34 cellular contexts compared by ENCODE assay signal in the genomic region with DNA sequence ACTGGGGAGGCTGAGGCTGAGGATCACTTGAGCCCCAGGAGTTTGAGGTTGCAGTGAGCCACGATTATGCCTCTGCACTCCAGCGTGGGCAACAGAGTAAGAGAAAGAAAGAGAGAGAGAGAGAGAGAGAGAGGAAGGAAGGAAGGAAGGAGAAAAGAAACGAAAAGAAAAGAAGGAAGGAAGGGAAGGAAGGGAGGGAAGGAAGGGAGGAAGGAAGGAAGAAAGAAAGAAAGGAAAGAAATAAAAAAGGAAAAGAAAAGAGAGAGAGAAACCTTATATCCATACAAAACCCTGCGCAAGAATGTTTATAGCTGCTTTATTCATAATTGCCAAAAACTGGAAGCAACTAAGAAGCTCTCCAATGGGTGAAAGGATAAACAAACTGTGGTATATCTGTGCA. TPM values are rescaled to one million over a fixed set of nuclear protein-coding genes. Genes with fewer than 3 reads are reported as not detected.
"Had no signal": no experiment of that assay in that cellular context is flagged by ENCODE, and none has a peak within 500 bp of the region (broad histone marks: within the 10 kb centered on the region; RNA-seq: fewer than 3 reads in every experiment).

No MANE protein-coding gene starts in this region.

- H3K36me3 ChIP-seq: ascending aorta, cardiac muscle cell had no signal

- H3K4me1 ChIP-seq: ascending aorta had no signal

- H3K4me3 ChIP-seq: ascending aorta, cardiac muscle cell had no signal

- H3K36me3 Mint-ChIP-seq: activated CD4-positive, alpha-beta memory T cell treated with anti-CD3 and anti-CD28 coated beads for 36 hours; activated naive CD4-positive, alpha-beta T cell treated with anti-CD3 and anti-CD28 coated beads, Interleukin-2, amount 10 ng/mL, durations not matched to agents 7 days and 5 days; activated naive CD4-positive, alpha-beta T cell treated with anti-CD3 and anti-CD28 coated beads, Interleukin-2, amount 50 U/mL, for 24 hours; activated naive CD8-positive, alpha-beta T cell; activated naive CD8-positive, alpha-beta T cell treated with anti-CD3 and anti-CD28 coated beads, Interleukin-2, amount 10 ng/mL, durations not matched to agents 7 days and 5 days; brain had no signal

- H3K4me3 Mint-ChIP-seq: activated B cell treated with CpG ODN at 0.5 μM for 24 hours; activated CD4-positive, alpha-beta memory T cell treated with anti-CD3 and anti-CD28 coated beads for 36 hours; activated CD4-positive, alpha-beta T cell treated with anti-CD3 and anti-CD28 coated beads, Interleukin-2, amount 10 ng/mL, durations not matched to agents 24 days and 14 days; activated CD8-positive, alpha-beta T cell treated with anti-CD3 and anti-CD28 coated beads for 36 hours; activated naive CD4-positive, alpha-beta T cell treated with anti-CD3 and anti-CD28 coated beads, Interleukin-2, amount 10 ng/mL, durations not matched to agents 7 days and 5 days; activated naive CD4-positive, alpha-beta T cell treated with anti-CD3 and anti-CD28 coated beads, Interleukin-2, amount 50 U/mL, for 24 hours; activated naive CD8-positive, alpha-beta T cell; activated naive CD8-positive, alpha-beta T cell treated with anti-CD3 and anti-CD28 coated beads, Interleukin-2, amount 10 ng/mL, durations not matched to agents 7 days and 5 days; activated naive CD8-positive, alpha-beta T cell treated with anti-CD3 and anti-CD28 coated beads, Interleukin-2, amount 50 U/mL, for 24 hours; activated T-cell treated with anti-CD3 and anti-CD28 coated beads, Interleukin-2, amount 50 U/mL, for 4 hours; activated T-cell treated with anti-CD3 and anti-CD28 coated beads, Interleukin-2, amount 50 U/mL, for 72 hours; activated T-helper 1 cell treated with anti-CD3 and anti-CD28 coated beads, Interleukin-12 subunit alpha, Interleukin-12 subunit beta, Interleukin-2, Interleukin-4 antibody, amounts not matched to agents 30 ng/mL and 10 ng/mL and 1 ng/mL, durations not matched to agents 14 hours and 24 hours and 36 hours; activated T-helper 17 cell treated with anti-CD3 and anti-CD28 coated beads, Interleukin-2, amount 50 U/mL, for 72 hours; brain; T-helper 1 cell treated with Interleukin-12 subunit alpha and Interleukin-12 subunit beta and Interleukin-4 antibody, amounts not matched to agents 30 μg/mL and 1 μg/mL, for 36 hours; T-helper 2 cell treated with Interferon-gamma antibody and Interleukin-4, amounts not matched to agents 5 μg/mL and 100 μg/mL, for 36 hours had no signal

- H3K9me3 Mint-ChIP-seq: activated B cell treated with CpG ODN at 0.5 μM for 24 hours; activated CD4-positive, alpha-beta memory T cell treated with anti-CD3 and anti-CD28 coated beads for 36 hours; activated CD4-positive, alpha-beta T cell treated with anti-CD3 and anti-CD28 coated beads, Interleukin-2, amount 10 ng/mL, durations not matched to agents 24 days and 14 days; activated CD8-positive, alpha-beta T cell treated with anti-CD3 and anti-CD28 coated beads for 36 hours; activated naive CD4-positive, alpha-beta T cell treated with anti-CD3 and anti-CD28 coated beads, Interleukin-2, amount 10 ng/mL, durations not matched to agents 7 days and 5 days; activated naive CD4-positive, alpha-beta T cell treated with anti-CD3 and anti-CD28 coated beads, Interleukin-2, amount 50 U/mL, for 24 hours; activated naive CD8-positive, alpha-beta T cell treated with anti-CD3 and anti-CD28 coated beads, Interleukin-2, amount 10 ng/mL, durations not matched to agents 7 days and 5 days; activated naive CD8-positive, alpha-beta T cell treated with anti-CD3 and anti-CD28 coated beads, Interleukin-2, amount 50 U/mL, for 24 hours; activated T-cell treated with anti-CD3 and anti-CD28 coated beads, Interleukin-2, amount 50 U/mL, for 4 hours; activated T-cell treated with anti-CD3 and anti-CD28 coated beads, Interleukin-2, amount 50 U/mL, for 72 hours; activated T-helper 1 cell treated with anti-CD3 and anti-CD28 coated beads, Interleukin-12 subunit alpha, Interleukin-12 subunit beta, Interleukin-2, Interleukin-4 antibody, amounts not matched to agents 30 ng/mL and 10 ng/mL and 1 ng/mL, durations not matched to agents 14 hours and 24 hours and 36 hours; activated T-helper 17 cell treated with anti-CD3 and anti-CD28 coated beads, Interleukin-2, amount 50 U/mL, for 72 hours; T-helper 1 cell treated with Interleukin-12 subunit alpha and Interleukin-12 subunit beta and Interleukin-4 antibody, amounts not matched to agents 30 μg/mL and 1 μg/mL, for 36 hours; T-helper 2 cell treated with Interferon-gamma antibody and Interleukin-4, amounts not matched to agents 5 μg/mL and 100 μg/mL, for 36 hours had no signal

- H3K4me1 Mint-ChIP-seq: activated B cell treated with CpG ODN at 0.5 μM for 24 hours; activated naive CD4-positive, alpha-beta T cell treated with anti-CD3 and anti-CD28 coated beads, Interleukin-2, amount 50 U/mL, for 24 hours; activated T-helper 17 cell treated with anti-CD3 and anti-CD28 coated beads, Interleukin-2, amount 50 U/mL, for 72 hours had no signal

- ATAC-seq: activated CD8-positive, alpha-beta T cell treated with anti-CD3 and anti-CD28 coated beads for 36 hours; activated naive CD8-positive, alpha-beta T cell treated with anti-CD3 and anti-CD28 coated beads, Interleukin-2, amount 50 U/mL, for 24 hours; activated T-cell treated with anti-CD3 and anti-CD28 coated beads, Interleukin-2, amount 50 U/mL, for 4 hours; activated T-cell treated with anti-CD3 and anti-CD28 coated beads, Interleukin-2, amount 50 U/mL, for 72 hours; activated T-helper 17 cell treated with anti-CD3 and anti-CD28 coated beads, Interleukin-2, amount 50 U/mL, for 72 hours had no signal

- DNase-seq: activated B cell treated with CpG ODN at 0.5 μM for 24 hours; activated CD4-positive, alpha-beta memory T cell treated with anti-CD3 and anti-CD28 coated beads for 36 hours; activated CD4-positive, alpha-beta T cell treated with anti-CD3 and anti-CD28 coated beads for 4 hours; activated CD4-positive, alpha-beta T cell treated with anti-CD3 and anti-CD28 coated beads, Interleukin-2, amount 10 ng/mL, durations not matched to agents 24 days and 14 days; activated CD4-positive, alpha-beta T cell treated with anti-CD3 and anti-CD28 coated beads, Interleukin-2, amount 50 U/mL, for 1 hour; activated CD4-positive, alpha-beta T cell treated with anti-CD3 and anti-CD28 coated beads, Interleukin-2, amount 50 U/mL, for 4 hours; activated CD4-positive, CD25-positive, alpha-beta regulatory T cell treated with anti-CD3 and anti-CD28 coated beads, Interleukin-2, amount 50 U/mL, for 72 hours; activated CD8-positive, alpha-beta memory T cell treated with anti-CD3 and anti-CD28 coated beads, Interleukin-2, amount 50 U/mL, for 4 hours; activated CD8-positive, alpha-beta T cell treated with anti-CD3 and anti-CD28 coated beads for 36 hours; activated effector memory CD4-positive, alpha-beta T cell treated with anti-CD3 and anti-CD28 coated beads, Interleukin-2, amount 50 U/mL, for 16 hours; activated naive CD4-positive, alpha-beta T cell treated with anti-CD3 and anti-CD28 coated beads, Interleukin-2, amount 10 ng/mL, durations not matched to agents 7 days and 5 days; activated naive CD4-positive, alpha-beta T cell treated with Interleukin-2 at 50 U/mL for 16 hours; activated naive CD8-positive, alpha-beta T cell treated with anti-CD3 and anti-CD28 coated beads, Interleukin-2, amount 10 ng/mL, durations not matched to agents 7 days and 5 days; activated naive CD8-positive, alpha-beta T cell treated with anti-CD3 and anti-CD28 coated beads, Interleukin-2, amount 50 U/mL, for 24 hours; activated T-cell treated with anti-CD3 and anti-CD28 coated beads for 4 hours; activated T-cell treated with anti-CD3 and anti-CD28 coated beads, Interleukin-2, amount 50 U/mL, for 1 hour; activated T-cell treated with anti-CD3 and anti-CD28 coated beads, Interleukin-2, amount 50 U/mL, for 4 hours; activated T-cell treated with anti-CD3 and anti-CD28 coated beads, Interleukin-2, amount 50 U/mL, for 72 hours; amygdala; anterior cingulate cortex; caudate nucleus; T-helper 1 cell; T-helper 2 cell; T-helper 9 cell had no signal

- H3K27ac Mint-ChIP-seq: activated B cell treated with CpG ODN at 0.5 μM for 24 hours; activated CD4-positive, alpha-beta memory T cell treated with anti-CD3 and anti-CD28 coated beads for 36 hours; activated CD4-positive, alpha-beta T cell treated with anti-CD3 and anti-CD28 coated beads, Interleukin-2, amount 10 ng/mL, durations not matched to agents 24 days and 14 days; activated CD8-positive, alpha-beta T cell treated with anti-CD3 and anti-CD28 coated beads for 36 hours; activated naive CD4-positive, alpha-beta T cell treated with anti-CD3 and anti-CD28 coated beads, Interleukin-2, amount 10 ng/mL, durations not matched to agents 7 days and 5 days; activated naive CD4-positive, alpha-beta T cell treated with anti-CD3 and anti-CD28 coated beads, Interleukin-2, amount 50 U/mL, for 24 hours; activated naive CD8-positive, alpha-beta T cell; activated naive CD8-positive, alpha-beta T cell treated with anti-CD3 and anti-CD28 coated beads, Interleukin-2, amount 10 ng/mL, durations not matched to agents 7 days and 5 days; activated naive CD8-positive, alpha-beta T cell treated with anti-CD3 and anti-CD28 coated beads, Interleukin-2, amount 50 U/mL, for 24 hours; activated T-cell treated with anti-CD3 and anti-CD28 coated beads, Interleukin-2, amount 50 U/mL, for 72 hours; activated T-helper 1 cell treated with anti-CD3 and anti-CD28 coated beads, Interleukin-12 subunit alpha, Interleukin-12 subunit beta, Interleukin-2, Interleukin-4 antibody, amounts not matched to agents 30 ng/mL and 10 ng/mL and 1 ng/mL, durations not matched to agents 14 hours and 24 hours and 36 hours; activated T-helper 17 cell treated with anti-CD3 and anti-CD28 coated beads, Interleukin-2, amount 50 U/mL, for 72 hours; brain; T-helper 1 cell treated with Interleukin-12 subunit alpha and Interleukin-12 subunit beta and Interleukin-4 antibody, amounts not matched to agents 30 μg/mL and 1 μg/mL, for 36 hours; T-helper 2 cell treated with Interferon-gamma antibody and Interleukin-4, amounts not matched to agents 5 μg/mL and 100 μg/mL, for 36 hours had no signal

- H3K9me3 ChIP-seq: ascending aorta had no signal

- H3K27ac ChIP-seq: ascending aorta, cardiac muscle cell, VCaP had no signal

RNA-seq across cellular contexts. Expression of a gene that starts 8.1 kb away (rescaled TPM):
- polyA plus RNA-seq: cardiac muscle cell had no signal

RNA-seq across cellular contexts. Expression of a gene that starts 12.0 kb away (rescaled TPM):
- polyA plus RNA-seq: cardiac muscle cell had no signal
